ENCODE assay signal across 19 cellular contexts in genomic region chr3:178446054-178446453, GRCh38.
DNase-seq lines count a peak whose midpoint lies in the region; ATAC-seq, FAIRE-seq and TF ChIP-seq lines count a peak whose summit lies in the region.
"Had no signal": no experiment of that assay in that cellular context is flagged by ENCODE, and none has a peak within 500 bp of the region (broad histone marks: within the 10 kb centered on the region; RNA-seq: fewer than 3 reads in every experiment).

No MANE protein-coding gene starts in this region.

- H3K27me3 Mint-ChIP-seq in osteocyte (ENCODE audit: unreplicated experiment) = peaks cover 9% of the 10 kb centered on the region

- no peak for ATAC-seq in HG02798 (IDR thresholded peaks at IDR 0.05; ENCODE audit: poor library complexity, unreplicated experiment)

- H3K4me3 ChIP-seq in LNCaP clone FGC (ENCODE audit: low read depth, low read length) (no peak overlapping the region), kidney (ENCODE audit: low read length in 2 of 2) (no peak overlapping the region)

- no peak overlapping the region for H3K9ac ChIP-seq in kidney (ENCODE audit: low read length in 2 of 2)

- DNase-seq in LNCaP clone FGC (ENCODE audit: low read depth) (peak; percentile 90), NCI-H748 (lab: John Stamatoyannopoulos, UW; ENCODE audit: unreplicated experiment) (peak; percentile 34), kidney (no peak), osteocyte (ENCODE audit: extremely low spot score, unreplicated experiment) (no peak), T1000 (lab: John Stamatoyannopoulos, UW) (no peak)
- DNase-seq: ACHN; BE2C; C1 segment of cervical spinal cord; Caco-2; CD4-positive, CD25-positive, alpha-beta regulatory T cell; CD8-positive, alpha-beta memory T cell; DMS79 treated with DMSO at 0.1 percent for 48 hours; GF-D8; H9 had no signal

- no peak overlapping the region for H3K27ac Mint-ChIP-seq in osteocyte (ENCODE audit: unreplicated experiment)
- H3K27ac Mint-ChIP-seq: CD4-positive, CD25-positive, alpha-beta regulatory T cell; CD8-positive, alpha-beta memory T cell; H9 had no signal

- TF ChIP-seq CTCF in 22Rv1 (IDR thresholded peaks at IDR 0.05) = no peak
- TF ChIP-seq CTCF in LNCaP clone FGC (IDR thresholded peaks at IDR 0.05; ENCODE audit: control insufficient read depth, extremely low read depth, insufficient read depth) = no peak
- no peak for TF ChIP-seq CTCF in kidney (IDR thresholded peaks at IDR 0.05; ENCODE audit: borderline replicate concordance, extremely low read depth, insufficient read depth)
- TF ChIP-seq CTCF in osteocyte (IDR thresholded peaks at IDR 0.05) = no peak

- no peaks in the 10 kb centered on the region for H3K9me3 ChIP-seq in kidney (ENCODE audit: control insufficient read depth in 1 of 2, low read length in 2 of 2)
- H3K9me3 ChIP-seq: BE2C, Caco-2 had no signal

- no peaks in the 10 kb centered on the region for H3K36me3 ChIP-seq in kidney (ENCODE audit: control insufficient read depth in 1 of 2, insufficient read depth in 2 of 2, low read length in 2 of 2)
- H3K36me3 ChIP-seq: BE2C had no signal

- intact Hi-C loops in kidney (cut with DNase I) = no loop called here

- no peak overlapping the region for H3K4me3 Mint-ChIP-seq in osteocyte (ENCODE audit: unreplicated experiment)
- H3K4me3 Mint-ChIP-seq: CD4-positive, CD25-positive, alpha-beta regulatory T cell; CD8-positive, alpha-beta memory T cell; H9 had no signal

- peak overlapping the region; percentile 58 for H3K27ac ChIP-seq in 22Rv1
- H3K27ac ChIP-seq in kidney (ENCODE audit: low read depth in 2 of 2, low read length in 2 of 2) = no peak overlapping the region

- no peaks in the 10 kb centered on the region for H3K9me3 Mint-ChIP-seq in osteocyte (ENCODE audit: unreplicated experiment)
- H3K9me3 Mint-ChIP-seq: CD4-positive, CD25-positive, alpha-beta regulatory T cell; CD8-positive, alpha-beta memory T cell had no signal

- H3K4me1 Mint-ChIP-seq in osteocyte (ENCODE audit: unreplicated experiment) = no peaks in the 10 kb centered on the region
- H3K4me1 Mint-ChIP-seq: CD4-positive, CD25-positive, alpha-beta regulatory T cell; CD8-positive, alpha-beta memory T cell; H9 had no signal

- peak; percentile 19 for FAIRE-seq in kidney (lab: Jason Lieb, UNC)
- FAIRE-seq: A204.1, D721Med, H1 had no signal

- no peaks in the 10 kb centered on the region for H3K4me1 ChIP-seq in kidney (ENCODE audit: control insufficient read depth in 1 of 2, insufficient read depth in 1 of 2, low read depth in 1 of 2, low read length in 2 of 2)
- H3K4me1 ChIP-seq: BE2C, Caco-2 had no signal

- H3K36me3 Mint-ChIP-seq in osteocyte (ENCODE audit: unreplicated experiment) = no peaks in the 10 kb centered on the region
- H3K36me3 Mint-ChIP-seq: CD4-positive, CD25-positive, alpha-beta regulatory T cell; CD8-positive, alpha-beta memory T cell had no signal

Comparison
In these comparisons a context has a peak if more than half of its experiments do, and no peak if none do; other contexts are left out.
1. DNase-seq: peak in LNCaP clone FGC (single experiment) and NCI-H748 (single experiment); none in kidney (single experiment), osteocyte (single experiment) and T1000 (single experiment).